Comparison of ENCODE assay signal across 15 cellular contexts in the genomic region with DNA sequence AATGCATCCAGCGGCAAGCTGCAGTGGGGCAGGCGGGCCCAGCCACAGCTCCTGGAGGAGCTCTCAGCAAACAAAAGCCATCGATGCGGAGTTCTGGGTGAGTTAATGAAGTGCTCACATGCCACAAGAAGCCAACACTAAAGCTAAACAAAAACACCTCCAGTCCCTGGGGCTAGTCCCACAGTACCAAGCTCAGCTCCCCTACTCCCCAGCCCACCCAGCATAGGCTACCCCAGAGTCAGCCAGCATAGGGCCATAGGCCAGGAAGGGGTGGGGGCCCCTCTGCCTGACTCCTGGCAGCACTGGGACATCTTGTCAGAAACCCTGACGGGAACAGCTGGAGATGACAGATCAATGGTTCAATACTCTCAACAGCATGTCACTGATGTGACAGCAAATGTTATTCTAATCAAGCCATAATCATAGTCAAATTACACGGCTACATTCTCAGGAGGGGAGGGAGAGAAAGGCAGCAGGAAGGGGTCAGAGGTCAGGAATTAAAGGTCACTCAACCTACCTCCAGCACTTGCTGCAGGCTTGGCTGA. TPM values are rescaled to one million over a fixed set of nuclear protein-coding genes. Genes with fewer than 3 reads are reported as not detected.
A peak's percentile ranks its signal among the peaks of the same experiment; 100 is the strongest.
DNase-seq lines count a peak whose midpoint lies in the region; ATAC-seq and TF ChIP-seq lines count a peak whose summit lies in the region.
"Had no signal": no experiment of that assay in that cellular context is flagged by ENCODE, and none has a peak within 500 bp of the region (broad histone marks: within the 10 kb centered on the region; RNA-seq: fewer than 3 reads in every experiment).

No MANE protein-coding gene starts in this region.

- H3K4me3 ChIP-seq in ectodermal cell (ENCODE audit: insufficient read depth, low read depth, low read length), result no peak overlapping the region
- H3K4me3 ChIP-seq in gastroesophageal sphincter, result no peak overlapping the region
- H3K4me3 ChIP-seq: BLaER1 treated with 17β-estradiol and CSF1 and Interleukin-3, amounts not matched to agents 10 nM and 100 nM had no signal

- H3K4me1 ChIP-seq in ectodermal cell (ENCODE audit: control insufficient read depth, insufficient read depth, low read length), result peaks cover 47% of the 10 kb centered on the region
- H3K4me1 ChIP-seq in gastroesophageal sphincter, result no peaks in the 10 kb centered on the region
- H3K4me1 ChIP-seq: BLaER1 treated with 17β-estradiol and CSF1 and Interleukin-3, amounts not matched to agents 10 nM and 100 nM had no signal

- no peaks in the 10 kb centered on the region for H3K27me3 ChIP-seq in ectodermal cell (ENCODE audit: control insufficient read depth, insufficient read depth, low read length, poor library complexity, severe bottlenecking)
- no peaks in the 10 kb centered on the region for H3K27me3 ChIP-seq in gastroesophageal sphincter
- H3K27me3 ChIP-seq: BLaER1 treated with 17β-estradiol and CSF1 and Interleukin-3, amounts not matched to agents 10 nM and 100 nM had no signal

- DNase-seq in NCI-H2227 (lab: John Stamatoyannopoulos, UW; ENCODE audit: unreplicated experiment) (peak; percentile 37), NCI-H2227 treated with DMSO at 0.1 percent for 48 hours (lab: John Stamatoyannopoulos, UW) (no peak), neural crest cell (ENCODE audit: low read depth, low spot score) (no peak), retina (peak; percentile 48)
- DNase-seq in activated T-cell treated with anti-CD3 and anti-CD28 coated beads, Interleukin-2, amount 50 U/mL, for 72 hours, result no peak
- DNase-seq in stimulated activated naive B cell treated with anti-CD40 and anti-IgM and Interleukin-4, amounts not matched to agents 10 μg/mL and 1 μg/mL and 100 μg/mL, for 72 hours, result no peak
- DNase-seq: 8988T; AML-193; CD4-positive, CD25-positive, alpha-beta regulatory T cell; DMS53; HCEC 1CT; HFFc6 had no signal

- H3K36me3 ChIP-seq in ectodermal cell (ENCODE audit: control insufficient read depth, insufficient read depth, low read length), result peaks cover 13% of the 10 kb centered on the region
- peaks cover 0 to 99% of the 10 kb centered on the region in 2 donors for H3K36me3 ChIP-seq in gastroesophageal sphincter

- TF ChIP-seq POLR2A in gastroesophageal sphincter (IDR thresholded peaks at IDR 0.05), result no peak

- TF ChIP-seq CTCF in neural crest cell (conservative IDR thresholded peaks at IDR 0.05), result no peak
- TF ChIP-seq CTCF in gastroesophageal sphincter (IDR thresholded peaks at IDR 0.05), result no peak

- H3K9me3 ChIP-seq in ectodermal cell (ENCODE audit: control insufficient read depth, low read length) (no peaks in the 10 kb centered on the region), gastroesophageal sphincter (no peaks in the 10 kb centered on the region)
- H3K9me3 ChIP-seq: BLaER1 treated with 17β-estradiol and CSF1 and Interleukin-3, amounts not matched to agents 10 nM and 100 nM had no signal

- no peaks in the 10 kb centered on the region for H3K27me3 Mint-ChIP-seq in neural crest cell (ENCODE audit: low read depth)
- H3K27me3 Mint-ChIP-seq in activated T-cell treated with anti-CD3 and anti-CD28 coated beads, Interleukin-2, amount 50 U/mL, for 72 hours (ENCODE audit: low read depth), result no peaks in the 10 kb centered on the region
- no peaks in the 10 kb centered on the region for H3K27me3 Mint-ChIP-seq in stimulated activated naive B cell treated with anti-CD40 and anti-IgM and Interleukin-4, amounts not matched to agents 10 μg/mL and 1 μg/mL and 100 μg/mL, for 72 hours
- H3K27me3 Mint-ChIP-seq: CD4-positive, CD25-positive, alpha-beta regulatory T cell had no signal

- H3K4me1 Mint-ChIP-seq in neural crest cell, result peaks cover 32% of the 10 kb centered on the region
- no peaks in the 10 kb centered on the region for H3K4me1 Mint-ChIP-seq in activated T-cell treated with anti-CD3 and anti-CD28 coated beads, Interleukin-2, amount 50 U/mL, for 72 hours (ENCODE audit: low read depth)
- peaks cover 0 to 5% of the 10 kb centered on the region in 2 donors for H3K4me1 Mint-ChIP-seq in stimulated activated naive B cell treated with anti-CD40 and anti-IgM and Interleukin-4, amounts not matched to agents 10 μg/mL and 1 μg/mL and 100 μg/mL, for 72 hours

- no peak for TF ChIP-seq EP300 in gastroesophageal sphincter (IDR thresholded peaks at IDR 0.05)

- H3K9me3 Mint-ChIP-seq in neural crest cell, result no peaks in the 10 kb centered on the region
- H3K9me3 Mint-ChIP-seq in activated T-cell treated with anti-CD3 and anti-CD28 coated beads, Interleukin-2, amount 50 U/mL, for 72 hours, result no peaks in the 10 kb centered on the region
- no peaks in the 10 kb centered on the region for H3K9me3 Mint-ChIP-seq in stimulated activated naive B cell treated with anti-CD40 and anti-IgM and Interleukin-4, amounts not matched to agents 10 μg/mL and 1 μg/mL and 100 μg/mL, for 72 hours
- H3K9me3 Mint-ChIP-seq: CD4-positive, CD25-positive, alpha-beta regulatory T cell; HFFc6 had no signal

- H3K36me3 Mint-ChIP-seq in neural crest cell (ENCODE audit: low read depth), result peaks cover 5% of the 10 kb centered on the region
- peaks cover 0 to 8% of the 10 kb centered on the region in 2 donors for H3K36me3 Mint-ChIP-seq in activated T-cell treated with anti-CD3 and anti-CD28 coated beads, Interleukin-2, amount 50 U/mL, for 72 hours (ENCODE audit: insufficient read depth in 2 of 2)
- peaks cover 39 to 59% of the 10 kb centered on the region in 2 donors for H3K36me3 Mint-ChIP-seq in stimulated activated naive B cell treated with anti-CD40 and anti-IgM and Interleukin-4, amounts not matched to agents 10 μg/mL and 1 μg/mL and 100 μg/mL, for 72 hours

- no peak for ATAC-seq in activated T-cell treated with anti-CD3 and anti-CD28 coated beads, Interleukin-2, amount 50 U/mL, for 72 hours (replicated peaks in 1 of 2)
- ATAC-seq in gastroesophageal sphincter, result no peak
- ATAC-seq in stimulated activated naive B cell treated with anti-CD40 and anti-IgM and Interleukin-4, amounts not matched to agents 10 μg/mL and 1 μg/mL and 100 μg/mL, for 72 hours (replicated peaks), result no peak

- H3K27ac Mint-ChIP-seq in neural crest cell (ENCODE audit: unreplicated experiment), result peak overlapping the region; percentile 5
- no peak overlapping the region for H3K27ac Mint-ChIP-seq in activated T-cell treated with anti-CD3 and anti-CD28 coated beads, Interleukin-2, amount 50 U/mL, for 72 hours
- no peak overlapping the region for H3K27ac Mint-ChIP-seq in stimulated activated naive B cell treated with anti-CD40 and anti-IgM and Interleukin-4, amounts not matched to agents 10 μg/mL and 1 μg/mL and 100 μg/mL, for 72 hours
- H3K27ac Mint-ChIP-seq: HFFc6 had no signal

- H3K4me3 Mint-ChIP-seq in neural crest cell, result no peak overlapping the region
- no peak overlapping the region for H3K4me3 Mint-ChIP-seq in activated T-cell treated with anti-CD3 and anti-CD28 coated beads, Interleukin-2, amount 50 U/mL, for 72 hours
- H3K4me3 Mint-ChIP-seq in stimulated activated naive B cell treated with anti-CD40 and anti-IgM and Interleukin-4, amounts not matched to agents 10 μg/mL and 1 μg/mL and 100 μg/mL, for 72 hours, result no peak overlapping the region
- H3K4me3 Mint-ChIP-seq: HFFc6 had no signal

- WGBS in ectodermal cell, 2 experiments, result 47 to 48% methylated on average over 6 of the region's 6 CpGs
- WGBS in gastroesophageal sphincter (ENCODE audit: low coverage in 1 of 2), 2 donors, result 56 to 67% methylated on average over 2 to 3 of the region's 6 CpGs

- peak overlapping the region; percentile 61 for H3K27ac ChIP-seq in ectodermal cell (ENCODE audit: insufficient read depth, low read depth, low read length, poor library complexity, severe bottlenecking)
- no peak overlapping the region for H3K27ac ChIP-seq in gastroesophageal sphincter
- H3K27ac ChIP-seq: BLaER1 treated with 17β-estradiol and CSF1 and Interleukin-3, amounts not matched to agents 10 nM and 100 nM had no signal

RNA-seq across cellular contexts. Expression of a gene that starts 42.3 kb away (rescaled TPM):
- polyA plus RNA-seq in ectodermal cell (2013, experiment 1 of 4), result 67.3 TPM
- polyA plus RNA-seq in ectodermal cell (2013, experiment 2 of 4), result 69.4 TPM
- 62.8 TPM for polyA plus RNA-seq in ectodermal cell (2013, experiment 3 of 4)
- polyA plus RNA-seq in ectodermal cell (2013, experiment 4 of 4), result 70.2 TPM
- total RNA-seq in neural crest cell (81.9 and 83.3 TPM in 2 replicates), gastroesophageal sphincter (10 to 100 TPM; 31.9 to 58.8 (median 48.1) TPM)
- total RNA-seq in activated T-cell treated with anti-CD3 and anti-CD28 coated beads, Interleukin-2, amount 50 U/mL, for 72 hours, result 10 to 100 TPM; 30.4 to 45.5 TPM

Comparison
In these comparisons a context has a peak if more than half of its experiments do, and no peak if none do; other contexts are left out.
1. DNase-seq: peak in NCI-H2227 (single experiment) and retina (single experiment); none in NCI-H2227 treated with DMSO at 0.1 percent for 48 hours (single experiment), neural crest cell (single experiment), activated T-cell treated with anti-CD3 and anti-CD28 coated beads, Interleukin-2, amount 50 U/mL, for 72 hours (0 of 2) and stimulated activated naive B cell treated with anti-CD40 and anti-IgM and Interleukin-4, amounts not matched to agents 10 μg/mL and 1 μg/mL and 100 μg/mL, for 72 hours (single experiment).